19 cellular contexts compared by ENCODE assay signal in the genomic region with DNA sequence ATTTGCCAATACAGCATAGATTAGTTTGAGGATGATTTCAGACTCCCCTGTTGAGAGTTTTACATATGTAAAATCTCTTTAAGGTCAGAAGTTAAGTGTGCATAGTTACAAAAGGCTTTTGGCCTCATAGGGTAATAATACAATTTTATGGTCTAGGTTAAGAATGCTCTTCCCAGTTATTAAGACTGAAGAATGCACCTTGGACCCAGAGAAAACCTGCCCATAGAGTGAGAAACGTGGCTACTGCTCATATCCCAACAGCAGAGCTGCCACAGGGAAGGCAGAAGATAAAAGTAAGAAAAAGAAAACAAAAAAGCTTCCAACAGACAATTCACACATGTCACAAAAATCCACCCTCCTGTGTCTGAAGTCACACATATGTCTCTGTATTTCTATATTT.
"Had no signal": no experiment of that assay in that cellular context is flagged by ENCODE, and none has a peak within 500 bp of the region (broad histone marks: within the 10 kb centered on the region; RNA-seq: fewer than 3 reads in every experiment).

No MANE protein-coding gene starts in this region.

- FAIRE-seq: frontal cortex, kidney, urothelium cell line had no signal

- H3K27ac ChIP-seq: left lung, neural progenitor cell, prostate gland, right atrium auricular region, spleen, testis, tibial artery, upper lobe of left lung had no signal

- H3K36me3 ChIP-seq: left lung, neural progenitor cell, prostate gland, right atrium auricular region, spleen, tibial artery, upper lobe of left lung had no signal

- DNase-seq: cortex of kidney; kidney; left lung; mesenchymal stem cell; naive thymus-derived CD4-positive, alpha-beta T cell; spleen; stimulated activated CD4-positive, alpha-beta T cell treated with anti-CD3 and anti-CD28 coated beads, Interleukin-4, amount 100 ng/mL, for 4 hours; stimulated activated naive CD8-positive, alpha-beta T cell treated with anti-CD3 and anti-CD28 coated beads, Interleukin-15, Interleukin-2, amounts not matched to agents 100 U/mL and 50 U/mL, for 24 hours; substantia nigra; testis; tibial artery; upper lobe of left lung had no signal

- H3K4me3 ChIP-seq: left lung, neural progenitor cell, prostate gland, right atrium auricular region, spleen, testis, tibial artery, upper lobe of left lung had no signal

- H3K9me3 ChIP-seq: left lung, prostate gland, right atrium auricular region, spleen, testis, tibial artery, upper lobe of left lung had no signal

- H3K27me3 ChIP-seq: left lung, neural progenitor cell, right atrium auricular region, spleen, testis, tibial artery, upper lobe of left lung had no signal

- ATAC-seq: left lung; naive thymus-derived CD4-positive, alpha-beta T cell; sciatic nerve; stimulated activated memory B cell treated with anti-CD40 and anti-IgM and Interleukin-4, amounts not matched to agents 10 μg/mL and 1 μg/mL and 100 μg/mL, for 72 hours; stimulated activated naive CD8-positive, alpha-beta T cell treated with anti-CD3 and anti-CD28 coated beads, Interleukin-15, Interleukin-2, amounts not matched to agents 100 U/mL and 50 U/mL, for 24 hours had no signal

- H3K4me1 ChIP-seq: left lung, neural progenitor cell, prostate gland, right atrium auricular region, tibial artery, upper lobe of left lung had no signal
